8 cellular contexts compared by ENCODE assay signal in genomic region chr3:130111185-130111864, GRCh38. TPM values are rescaled to one million over a fixed set of nuclear protein-coding genes. Genes with fewer than 3 reads are reported as not detected.
DNase-seq lines count a peak whose midpoint lies in the region; ATAC-seq lines count a peak whose summit lies in the region.

No MANE protein-coding gene starts in this region.

- no peaks in the 10 kb centered on the region for H3K27me3 ChIP-seq in mesenchymal stem cell (ENCODE audit: control insufficient read depth in 1 of 2, insufficient read depth in 1 of 2, low read length in 2 of 2)

- H3K27ac Mint-ChIP-seq in effector memory CD8-positive, alpha-beta T cell = peak overlapping the region; percentile 96 to 97

- peak overlapping the region; percentile 96 for H3K4me2 ChIP-seq in mesenchymal stem cell (ENCODE audit: low read length, poor library complexity, severe bottlenecking)

- H3K4me1 Mint-ChIP-seq in effector memory CD8-positive, alpha-beta T cell (ENCODE audit: low read depth in 2 of 2) = peaks cover 12 to 15% of the 10 kb centered on the region in 2 donors

- peak overlapping the region; percentile 87 to 91 for H3K4me3 ChIP-seq in mesenchymal stem cell (ENCODE audit: insufficient read depth in 1 of 2, low read depth in 1 of 2, low read length in 2 of 2)

- no peaks in the 10 kb centered on the region for H3K9me3 ChIP-seq in mesenchymal stem cell (ENCODE audit: control insufficient read depth, low read length)

- H3K4me1 ChIP-seq in mesenchymal stem cell (ENCODE audit: control insufficient read depth, insufficient read depth, low read depth, low read length) = peaks cover 1% of the 10 kb centered on the region

- H3K4me3 Mint-ChIP-seq in effector memory CD8-positive, alpha-beta T cell = peak overlapping the region; percentile 90 to 91

- H2AK5ac ChIP-seq in mesenchymal stem cell (ENCODE audit: low read length, severe bottlenecking) = no peak overlapping the region

- no peaks in the 10 kb centered on the region for H3K27me3 Mint-ChIP-seq in effector memory CD8-positive, alpha-beta T cell

- H3K14ac ChIP-seq in mesenchymal stem cell (ENCODE audit: low read length in 2 of 2) = no peak overlapping the region

- H3K9me3 Mint-ChIP-seq in effector memory CD8-positive, alpha-beta T cell = no peaks in the 10 kb centered on the region

- peak overlapping the region; percentile 27 for H4K91ac ChIP-seq in mesenchymal stem cell (ENCODE audit: low read length)

- peak overlapping the region; percentile 97 for H2AFZ ChIP-seq in mesenchymal stem cell (ENCODE audit: low read depth, low read length)

- H2BK12ac ChIP-seq in mesenchymal stem cell (ENCODE audit: low read length in 2 of 2) = no peak overlapping the region

- no peak overlapping the region for H3K4ac ChIP-seq in mesenchymal stem cell (ENCODE audit: low read depth in 1 of 2, low read length in 2 of 2)

- peak; percentile 99 for ATAC-seq in GM21360 (IDR thresholded peaks at IDR 0.05; ENCODE audit: unreplicated experiment)
- peak; percentile 100 for ATAC-seq in effector memory CD8-positive, alpha-beta T cell (replicated peaks)

- WGBS in mesenchymal stem cell = under 1% methylated on average over 54 of the region's 54 CpGs

- DNase-seq in COLO668 (lab: John Stamatoyannopoulos, UW; ENCODE audit: unreplicated experiment) (peak; percentile 96), HT-29 (ENCODE audit: low spot score) (peak; percentile 99), mesenchymal stem cell (peak; percentile 98)
- DNase-seq in NK-92 treated with Interleukin-12 subunit alpha and Interleukin-12 subunit beta, amount 100 ng/mL, for 24 hours (lab: John Stamatoyannopoulos, UW) = peak; percentile 99
- peak; percentile 85 to 96 (median 93) for DNase-seq in activated CD8-positive, alpha-beta memory T cell treated with anti-CD3 and anti-CD28 coated beads for 48 hours (ENCODE audit: low read depth in 2 of 3, low spot score in 2 of 3)
- DNase-seq in effector memory CD8-positive, alpha-beta T cell = peak; percentile 97 to 99 (median 98)
- peak; percentile 99 for DNase-seq in stimulated activated CD8-positive, alpha-beta memory T cell treated with anti-CD3 and anti-CD28 coated beads, Interleukin-12 subunit alpha, Interleukin-12 subunit beta, amount 100 ng/mL, for 24 hours (ENCODE audit: extremely low read depth)

- peak overlapping the region; percentile 73 for H3K27ac ChIP-seq in mesenchymal stem cell (ENCODE audit: low read length, poor library complexity, severe bottlenecking)

- no peaks in the 10 kb centered on the region for H3K36me3 ChIP-seq in mesenchymal stem cell (ENCODE audit: control insufficient read depth in 1 of 2, insufficient read depth in 2 of 2, low read depth in 1 of 2, low read length in 2 of 2)

- H2BK120ac ChIP-seq in mesenchymal stem cell (ENCODE audit: low read depth, low read length) = no peak overlapping the region

- H3K36me3 Mint-ChIP-seq in effector memory CD8-positive, alpha-beta T cell (ENCODE audit: insufficient read depth) = peaks cover 13% of the 10 kb centered on the region

- peak overlapping the region in 1 of 2 experiments; percentile 69 for H3K23ac ChIP-seq in mesenchymal stem cell (ENCODE audit: low read length in 2 of 2)

- H4K8ac ChIP-seq in mesenchymal stem cell (ENCODE audit: low read length) = peak overlapping the region; percentile 54

- peaks cover 2% of the 10 kb centered on the region for H3K79me1 ChIP-seq in mesenchymal stem cell (replicated peaks; ENCODE audit: low read length, poor library complexity, severe bottlenecking)

- H3K18ac ChIP-seq in mesenchymal stem cell (ENCODE audit: low read depth in 1 of 2, low read length in 2 of 2) = peak overlapping the region; percentile 54 to 84

- H3K9ac ChIP-seq in mesenchymal stem cell (ENCODE audit: low read length) = peak overlapping the region; percentile 92

- peak overlapping the region; percentile 80 for H2BK15ac ChIP-seq in mesenchymal stem cell (ENCODE audit: low read depth, poor library complexity, severe bottlenecking)

- H2BK5ac ChIP-seq in mesenchymal stem cell (ENCODE audit: low read depth, low read length, poor library complexity, severe bottlenecking) = peak overlapping the region; percentile 73

RNA-seq across cellular contexts. Expression of gene ALG1L2, which starts 29.7 kb away (rescaled TPM):
- not detected in 2 replicates for total RNA-seq in HT-29 (2014; rRNA removed; shearing (Covaris generic))
- polyA plus RNA-seq in mesenchymal stem cell (2013, experiment 1 of 2) = not detected
- not detected for polyA plus RNA-seq in mesenchymal stem cell (2013, experiment 2 of 2)

Comparison
In these comparisons a context has a peak if more than half of its experiments do, and no peak if none do; other contexts are left out.
1. Peak in every context shown above with its lines: DNase-seq, ATAC-seq, H3K4me3 ChIP-seq and H3K27ac ChIP-seq.